In the genomic region with DNA sequence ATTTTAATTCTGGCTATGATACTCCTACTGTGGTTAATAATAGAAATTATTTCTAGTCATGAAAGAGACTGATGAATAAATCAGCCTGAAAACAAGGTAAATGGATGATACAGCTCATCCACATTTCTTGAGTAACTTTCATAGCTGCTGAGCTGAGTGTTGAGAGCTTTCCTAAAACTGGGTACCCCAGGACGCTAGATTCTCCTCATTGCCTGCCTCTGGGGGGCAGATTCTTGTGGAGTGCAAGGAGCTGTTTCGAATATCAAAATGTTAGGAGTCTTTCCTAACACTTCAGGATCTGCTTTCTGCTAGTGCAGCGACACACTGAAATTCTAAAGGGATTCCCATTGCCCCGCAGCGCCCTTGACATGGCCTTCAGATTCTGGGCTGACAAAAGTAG, we compare ENCODE assay signal across 17 cellular contexts. TPM values are rescaled to one million over a fixed set of nuclear protein-coding genes. Genes with fewer than 3 reads are reported as not detected.
DNase-seq lines count a peak whose midpoint lies in the region; ATAC-seq and TF ChIP-seq lines count a peak whose summit lies in the region.
"Had no signal": no experiment of that assay in that cellular context is flagged by ENCODE, and none has a peak within 500 bp of the region (broad histone marks: within the 10 kb centered on the region; RNA-seq: fewer than 3 reads in every experiment).

No MANE protein-coding gene starts in this region.

- H3K9me2 ChIP-seq in PC-3 (replicated peaks; ENCODE audit: low read length): no peaks in the 10 kb centered on the region

- H3K4me1 Mint-ChIP-seq in stimulated activated naive CD8-positive, alpha-beta T cell treated with anti-CD3 and anti-CD28 coated beads, Interleukin-15, Interleukin-2, amounts not matched to agents 100 ng/mL and 50 ng/mL, for 24 hours (ENCODE audit: low read depth): peaks cover 34% of the 10 kb centered on the region
- peaks cover 43% of the 10 kb centered on the region for H3K4me1 Mint-ChIP-seq in stimulated activated naive CD8-positive, alpha-beta T cell treated with anti-CD3 and anti-CD28 coated beads, Interleukin-15, amount 100 ng/mL, for 72 hours

- H3K9me3 ChIP-seq in PC-3 (ENCODE audit: low read length) (no peaks in the 10 kb centered on the region), fibroblast of lung (ENCODE audit: control insufficient read depth, insufficient read depth, low read depth, low read length) (no peaks in the 10 kb centered on the region)
- H3K9me3 ChIP-seq: Caco-2, psoas muscle, thoracic aorta had no signal

- H3K27me3 Mint-ChIP-seq in stimulated activated naive CD8-positive, alpha-beta T cell treated with anti-CD3 and anti-CD28 coated beads, Interleukin-15, Interleukin-2, amounts not matched to agents 100 ng/mL and 50 ng/mL, for 24 hours: peaks cover 9% of the 10 kb centered on the region
- H3K27me3 Mint-ChIP-seq in stimulated activated naive CD8-positive, alpha-beta T cell treated with anti-CD3 and anti-CD28 coated beads, Interleukin-15, amount 100 ng/mL, for 72 hours: peaks cover 16% of the 10 kb centered on the region
- H3K27me3 Mint-ChIP-seq: memory B cell had no signal

- 0 out of 2 replicates have a peak, but pooled peaks cover 3% of the 10 kb centered on the region for H4K20me1 ChIP-seq in PC-3 (ENCODE audit: low read length)
- H4K20me1 ChIP-seq in fibroblast of lung (ENCODE audit: control insufficient read depth, extremely low read depth, insufficient read depth, low read length): no peaks in the 10 kb centered on the region

- peaks cover 32% of the 10 kb centered on the region for H3K4me1 ChIP-seq in PC-3 (ENCODE audit: insufficient read depth, low read length)
- H3K4me1 ChIP-seq in fibroblast of lung (ENCODE audit: control insufficient read depth, extremely low read depth, insufficient read depth, low read length): peaks cover 2% of the 10 kb centered on the region

- peaks cover 31% of the 10 kb centered on the region for H3K36me3 Mint-ChIP-seq in stimulated activated naive CD8-positive, alpha-beta T cell treated with anti-CD3 and anti-CD28 coated beads, Interleukin-15, Interleukin-2, amounts not matched to agents 100 ng/mL and 50 ng/mL, for 24 hours (ENCODE audit: low read depth)
- H3K36me3 Mint-ChIP-seq: memory B cell had no signal

- CTCF ChIA-PET in PC-3 (lab: Charles Lee): interaction anchor here (2.0 kb wide), 1 partner anchor 228 kb away, joined by 17 read pairs; no protein-coding TSS in a partner anchor

- H3K27ac ChIP-seq in PC-3 (ENCODE audit: low read length) (no peak overlapping the region), fibroblast of lung (ENCODE audit: insufficient read depth, low read length) (no peak overlapping the region)
- H3K27ac ChIP-seq: psoas muscle, thoracic aorta, WERI-Rb-1 had no signal

- H3K9me3 Mint-ChIP-seq in stimulated activated naive CD8-positive, alpha-beta T cell treated with anti-CD3 and anti-CD28 coated beads, Interleukin-15, Interleukin-2, amounts not matched to agents 100 ng/mL and 50 ng/mL, for 24 hours: no peaks in the 10 kb centered on the region
- H3K9me3 Mint-ChIP-seq in stimulated activated naive CD8-positive, alpha-beta T cell treated with anti-CD3 and anti-CD28 coated beads, Interleukin-15, amount 100 ng/mL, for 72 hours: no peaks in the 10 kb centered on the region
- H3K9me3 Mint-ChIP-seq: memory B cell had no signal

- no peak overlapping the region for H2AFZ ChIP-seq in PC-3 (ENCODE audit: low read length)
- H2AFZ ChIP-seq in fibroblast of lung (ENCODE audit: low read length): peak overlapping the region; percentile 10

- H3K36me3 ChIP-seq in PC-3 (ENCODE audit: low read depth, low read length) (peaks cover 11% of the 10 kb centered on the region), fibroblast of lung (ENCODE audit: control insufficient read depth, insufficient read depth, low read length) (no peaks in the 10 kb centered on the region)
- H3K36me3 ChIP-seq: thoracic aorta had no signal

- BruUV-seq in PC-3 (replicated peaks; lab: Mats Ljungman, UMichigan): no TSS peak

- H3K9ac ChIP-seq in PC-3 (ENCODE audit: low read length) (no peak overlapping the region), fibroblast of lung (ENCODE audit: insufficient read depth, low read length) (no peak overlapping the region)

- TF ChIP-seq CTCF in PC-3 (conservative IDR thresholded peaks at IDR 0.05; ENCODE audit: low read depth, low read length) (no peak), fibroblast of lung (conservative IDR thresholded peaks at IDR 0.05 in 1 of 2, IDR thresholded peaks at IDR 0.05 in 1 of 2; ENCODE audit: low read depth in 1 of 2, low read length in 2 of 2) (peak; percentile 27 to 42)

- H3K4me3 Mint-ChIP-seq in stimulated activated naive CD8-positive, alpha-beta T cell treated with anti-CD3 and anti-CD28 coated beads, Interleukin-15, Interleukin-2, amounts not matched to agents 100 ng/mL and 50 ng/mL, for 24 hours: peak overlapping the region; percentile 29
- no peak overlapping the region for H3K4me3 Mint-ChIP-seq in stimulated activated naive CD8-positive, alpha-beta T cell treated with anti-CD3 and anti-CD28 coated beads, Interleukin-15, amount 100 ng/mL, for 72 hours
- H3K4me3 Mint-ChIP-seq: memory B cell had no signal

- DNase-seq in stimulated activated naive CD8-positive, alpha-beta T cell treated with anti-CD3 and anti-CD28 coated beads, Interleukin-15, amount 100 ng/mL, for 72 hours: no peak
- no peak for DNase-seq in PC-3
- DNase-seq in fibroblast of lung (ENCODE audit: low read depth in 2 of 2): peak in 1 of 2 donors; percentile 33
- no peak for DNase-seq in NOMO-1 treated with DMSO at 0.1 percent for 48 hours (lab: John Stamatoyannopoulos, UW; ENCODE audit: unreplicated experiment)
- no peak for DNase-seq in DMS53 treated with DMSO at 0.1 percent for 48 hours (lab: John Stamatoyannopoulos, UW; ENCODE audit: unreplicated experiment)
- DNase-seq: activated effector memory CD4-positive, alpha-beta T cell treated with anti-CD3 and anti-CD28 coated beads, Interleukin-2, amount 50 U/mL, for 16 hours; Caco-2; dermis blood vessel endothelial cell; glutamatergic neuron; NCI-H1694 treated with DMSO at 0.1 percent for 48 hours; psoas muscle; WERI-Rb-1 had no signal

- H3K27me3 ChIP-seq in PC-3 (ENCODE audit: low read length) (no peaks in the 10 kb centered on the region), fibroblast of lung (ENCODE audit: control insufficient read depth, insufficient read depth, low read length) (no peaks in the 10 kb centered on the region)

- POLR2A ChIA-PET in PC-3 (lab: Charles Lee; ENCODE audit: unreplicated experiment): interaction anchor here (0.6 to 0.7 kb wide), 2 partner anchors 122 to 307 kb away, joined by 3 read pairs; no protein-coding TSS in a partner anchor

- intact Hi-C loops in PC-3 (cut with micrococcal nuclease): loop anchor here (5.0 to 10.0 kb wide), 3 partner anchors 118 to 406 kb away; a partner anchor contains a TSS

- no peaks in the 10 kb centered on the region for H3F3A ChIP-seq in PC-3 (ENCODE audit: low read length, unreplicated experiment)

- no peak overlapping the region for H3K27ac Mint-ChIP-seq in stimulated activated naive CD8-positive, alpha-beta T cell treated with anti-CD3 and anti-CD28 coated beads, Interleukin-15, Interleukin-2, amounts not matched to agents 100 ng/mL and 50 ng/mL, for 24 hours
- H3K27ac Mint-ChIP-seq in stimulated activated naive CD8-positive, alpha-beta T cell treated with anti-CD3 and anti-CD28 coated beads, Interleukin-15, amount 100 ng/mL, for 72 hours: no peak overlapping the region
- H3K27ac Mint-ChIP-seq: memory B cell had no signal

- ATAC-seq in stimulated activated naive CD8-positive, alpha-beta T cell treated with anti-CD3 and anti-CD28 coated beads, Interleukin-15, amount 100 ng/mL, for 72 hours: no peak
- ATAC-seq in PC-3: no peak
- ATAC-seq in HG02840 (IDR thresholded peaks at IDR 0.05; ENCODE audit: low FRiP score, unreplicated experiment): no peak
- no peak for ATAC-seq in HG03460 (IDR thresholded peaks at IDR 0.05; ENCODE audit: unreplicated experiment)
- ATAC-seq: psoas muscle had no signal

- peaks cover 55% of the 10 kb centered on the region for H3K79me2 ChIP-seq in PC-3 (ENCODE audit: low read length)
- peaks cover 6% of the 10 kb centered on the region for H3K79me2 ChIP-seq in fibroblast of lung (ENCODE audit: control insufficient read depth, insufficient read depth, low read length)

- H3K4me2 ChIP-seq in PC-3 (ENCODE audit: low read length) (peak overlapping the region; percentile 92), fibroblast of lung (ENCODE audit: extremely low read depth, insufficient read depth, low read length) (no peak overlapping the region)

- H3K4me3 ChIP-seq in PC-3 (ENCODE audit: low read length) (peak overlapping the region; percentile 87), fibroblast of lung (replicated peaks in 1 of 4; ENCODE audit: control extremely low read depth in 1 of 4, insufficient read depth in 1 of 4, low read depth in 3 of 4, low read length in 4 of 4) (no peak overlapping the region)

RNA-seq across cellular contexts. Expression of a gene that starts 2.1 kb away (rescaled TPM):
- 7.9 and 8.9 TPM in 2 replicates for total RNA-seq in PC-3 (2014; rRNA removed)
- 1.0 and 5.8 TPM in 2 replicates for total RNA-seq in fibroblast of lung
- 2.2 and 7.8 TPM in 2 replicates for polyA plus RNA-seq in fibroblast of lung
- polyA plus RNA-seq in fibroblast of lung (2012): 2.0 and 7.7 TPM in 2 replicates
- polyA minus RNA-seq in fibroblast of lung (ENCODE audit: low replicate concordance): not detected in 2 replicates
